In the genomic region with DNA sequence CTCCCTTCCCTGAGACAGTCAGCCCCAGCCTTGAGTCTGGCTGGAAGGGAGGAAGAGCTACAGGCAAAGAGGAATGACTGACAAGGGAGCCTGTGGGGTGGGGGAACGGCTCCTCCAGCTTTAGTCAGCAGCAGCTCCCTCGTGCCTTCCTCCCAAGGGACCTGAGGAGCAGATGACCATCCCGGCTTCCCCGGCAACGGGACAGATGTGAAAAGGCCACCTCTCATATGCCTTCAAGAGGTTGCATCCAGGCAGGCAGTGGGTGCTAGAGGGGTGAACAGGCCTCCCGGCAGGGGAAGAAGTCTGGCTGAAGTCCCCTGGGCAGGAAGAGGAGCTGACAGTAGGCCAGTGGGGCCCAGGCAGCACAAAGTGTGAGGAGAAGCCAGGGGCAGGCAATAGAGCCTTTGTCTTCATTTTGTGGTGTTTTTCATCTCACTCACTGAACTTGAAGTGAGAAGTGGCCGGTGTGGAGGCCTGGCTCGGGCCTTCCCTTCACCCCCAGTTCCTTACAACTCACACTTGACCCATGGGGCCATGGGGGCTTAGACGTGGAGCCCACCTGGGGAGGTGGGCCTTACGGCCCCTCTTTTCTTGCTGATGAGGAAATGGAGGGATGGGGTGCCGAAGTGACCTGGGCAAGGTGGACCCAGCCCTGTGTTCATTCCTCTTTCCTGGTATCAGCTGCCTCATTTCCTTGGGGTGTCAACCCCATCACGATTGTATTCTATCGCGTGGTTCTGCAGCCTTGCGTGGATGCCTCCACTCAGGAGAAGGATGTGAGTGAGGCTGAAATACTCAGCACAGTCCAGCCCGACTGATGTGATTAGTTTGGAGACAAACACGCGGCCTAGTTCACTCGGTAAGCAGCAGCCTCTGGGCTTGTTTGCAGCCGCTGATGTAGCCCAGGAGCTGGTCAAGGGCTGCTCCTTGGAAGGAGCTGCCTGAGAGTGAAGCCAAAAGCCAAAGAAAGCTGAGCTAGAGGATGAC, we compare ENCODE assay signal across 1 cellular context.
TF ChIP-seq lines count a peak whose summit lies in the region.

No MANE protein-coding gene starts in this region.

TF ChIP-seq in IMR-90, 13 proteins besides CTCF, POLR2A, EP300 and RAD21 (continued from another document):
- TF ChIP-seq, protein P1, sequence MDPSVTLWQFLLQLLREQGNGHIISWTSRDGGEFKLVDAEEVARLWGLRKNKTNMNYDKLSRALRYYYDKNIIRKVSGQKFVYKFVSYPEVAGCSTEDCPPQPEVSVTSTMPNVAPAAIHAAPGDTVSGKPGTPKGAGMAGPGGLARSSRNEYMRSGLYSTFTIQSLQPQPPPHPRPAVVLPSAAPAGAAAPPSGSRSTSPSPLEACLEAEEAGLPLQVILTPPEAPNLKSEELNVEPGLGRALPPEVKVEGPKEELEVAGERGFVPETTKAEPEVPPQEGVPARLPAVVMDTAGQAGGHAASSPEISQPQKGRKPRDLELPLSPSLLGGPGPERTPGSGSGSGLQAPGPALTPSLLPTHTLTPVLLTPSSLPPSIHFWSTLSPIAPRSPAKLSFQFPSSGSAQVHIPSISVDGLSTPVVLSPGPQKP (IDR thresholded peaks at IDR 0.05; ENCODE audit: borderline replicate concordance, low read depth, low read length): no peak
- TF ChIP-seq NFE2L2 (IDR thresholded peaks at IDR 0.05; ENCODE audit: low read depth, low read length) (no peak), RFX5 (IDR thresholded peaks at IDR 0.05; ENCODE audit: low read depth, low read length) (no peak), SMC3 (IDR thresholded peaks at IDR 0.05; ENCODE audit: low read depth, low read length) (no peak), CEBPB (IDR thresholded peaks at IDR 0.05; ENCODE audit: low read depth, low read length) (no peak), MAZ (IDR thresholded peaks at IDR 0.05; ENCODE audit: borderline replicate concordance, low read depth, low read length) (no peak), CHD1 (IDR thresholded peaks at IDR 0.05; ENCODE audit: low read depth, low read length) (no peak)
- TF ChIP-seq, protein P2, sequence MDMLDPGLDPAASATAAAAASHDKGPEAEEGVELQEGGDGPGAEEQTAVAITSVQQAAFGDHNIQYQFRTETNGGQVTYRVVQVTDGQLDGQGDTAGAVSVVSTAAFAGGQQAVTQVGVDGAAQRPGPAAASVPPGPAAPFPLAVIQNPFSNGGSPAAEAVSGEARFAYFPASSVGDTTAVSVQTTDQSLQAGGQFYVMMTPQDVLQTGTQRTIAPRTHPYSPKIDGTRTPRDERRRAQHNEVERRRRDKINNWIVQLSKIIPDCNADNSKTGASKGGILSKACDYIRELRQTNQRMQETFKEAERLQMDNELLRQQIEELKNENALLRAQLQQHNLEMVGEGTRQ (IDR thresholded peaks at IDR 0.05; ENCODE audit: low read depth, low read length): no peak
